Comparison of ENCODE assay signal across 14 cellular contexts in genomic region chr7:135467207-135467711, GRCh38. TPM values are rescaled to one million over a fixed set of nuclear protein-coding genes. Genes with fewer than 3 reads are reported as not detected.
DNase-seq lines count a peak whose midpoint lies in the region; ATAC-seq and TF ChIP-seq lines count a peak whose summit lies in the region.
"Had no signal": no experiment of that assay in that cellular context is flagged by ENCODE, and none has a peak within 500 bp of the region (broad histone marks: within the 10 kb centered on the region; RNA-seq: fewer than 3 reads in every experiment).

No MANE protein-coding gene starts in this region.

- intact Hi-C loops in left lung (cut with DNase I) (no loop called here), prostate gland (cut with DNase I) (no loop called here)

- H3K9me3 ChIP-seq in left lung: no peaks in the 10 kb centered on the region
- H3K9me3 ChIP-seq in prostate gland: no peaks in the 10 kb centered on the region
- H3K9me3 ChIP-seq: adrenal gland, esophagus squamous epithelium, neutrophil had no signal

- H3K4me1 ChIP-seq in left lung (no peaks in the 10 kb centered on the region), prostate gland (replicated peaks) (no peaks in the 10 kb centered on the region)
- H3K4me1 ChIP-seq: adrenal gland had no signal

- WGBS in prostate gland: 84% methylated on average over 5 of the region's 5 CpGs

- peak; percentile 60 for ATAC-seq in GM18861 (IDR thresholded peaks at IDR 0.05; ENCODE audit: unreplicated experiment)
- ATAC-seq in GM21619 (IDR thresholded peaks at IDR 0.05; ENCODE audit: unreplicated experiment): peak; percentile 69
- ATAC-seq in left lung: peak; percentile 83
- no peak for ATAC-seq in HG03097 (IDR thresholded peaks at IDR 0.05; ENCODE audit: low FRiP score, unreplicated experiment)

- no peaks in the 10 kb centered on the region for H3K27me3 ChIP-seq in left lung
- no peaks in the 10 kb centered on the region for H3K27me3 ChIP-seq in prostate gland (replicated peaks; ENCODE audit: insufficient read depth)
- H3K27me3 ChIP-seq: adrenal gland, esophagus squamous epithelium, neutrophil had no signal

- no peaks in the 10 kb centered on the region for H3K36me3 ChIP-seq in left lung
- no peaks in the 10 kb centered on the region for H3K36me3 ChIP-seq in prostate gland
- H3K36me3 ChIP-seq: adrenal gland, esophagus squamous epithelium, neutrophil had no signal

- H3K4me3 ChIP-seq in left lung: no peak overlapping the region
- no peak overlapping the region for H3K4me3 ChIP-seq in prostate gland
- H3K4me3 ChIP-seq: adrenal gland, esophagus squamous epithelium had no signal

- TF ChIP-seq CTCF in left lung (IDR thresholded peaks at IDR 0.05) (no peak), prostate gland (IDR thresholded peaks at IDR 0.05) (no peak)

- in situ Hi-C loops in KBM-7 (cut with MboI; ENCODE audit: low pct_unique_long_range_greater_than_20kb, low sequenced_read_pairs): no loop called here

- H3K27ac ChIP-seq in left lung: no peak overlapping the region
- H3K27ac ChIP-seq in prostate gland: no peak overlapping the region
- H3K27ac ChIP-seq: adrenal gland, neutrophil, VCaP had no signal

- DNase-seq in NCI-H526 treated with DMSO at 0.1 percent for 48 hours (lab: John Stamatoyannopoulos, UW) (peak; percentile 34), left lung (no peak), prostate gland (ENCODE audit: low spot score) (no peak), KBM-7 (no peak), kidney glomerular epithelial cell (lab: John Stamatoyannopoulos, UW) (no peak)
- DNase-seq: activated T-cell treated with anti-CD3 and anti-CD28 coated beads for 4 hours, adrenal gland, esophagus squamous epithelium, GF-D8 had no signal

- TF ChIP-seq POLR2A in prostate gland (IDR thresholded peaks at IDR 0.05): no peak

RNA-seq across cellular contexts. Expression of gene CNOT4, which starts 42.6 kb away (rescaled TPM):
- total RNA-seq in left lung (10 to 100 TPM; 21.6 to 21.8 TPM), prostate gland (10 to 100 TPM; 19.0 to 44.7 TPM)
